Comparison of ENCODE assay signal across 19 cellular contexts in the genomic region with DNA sequence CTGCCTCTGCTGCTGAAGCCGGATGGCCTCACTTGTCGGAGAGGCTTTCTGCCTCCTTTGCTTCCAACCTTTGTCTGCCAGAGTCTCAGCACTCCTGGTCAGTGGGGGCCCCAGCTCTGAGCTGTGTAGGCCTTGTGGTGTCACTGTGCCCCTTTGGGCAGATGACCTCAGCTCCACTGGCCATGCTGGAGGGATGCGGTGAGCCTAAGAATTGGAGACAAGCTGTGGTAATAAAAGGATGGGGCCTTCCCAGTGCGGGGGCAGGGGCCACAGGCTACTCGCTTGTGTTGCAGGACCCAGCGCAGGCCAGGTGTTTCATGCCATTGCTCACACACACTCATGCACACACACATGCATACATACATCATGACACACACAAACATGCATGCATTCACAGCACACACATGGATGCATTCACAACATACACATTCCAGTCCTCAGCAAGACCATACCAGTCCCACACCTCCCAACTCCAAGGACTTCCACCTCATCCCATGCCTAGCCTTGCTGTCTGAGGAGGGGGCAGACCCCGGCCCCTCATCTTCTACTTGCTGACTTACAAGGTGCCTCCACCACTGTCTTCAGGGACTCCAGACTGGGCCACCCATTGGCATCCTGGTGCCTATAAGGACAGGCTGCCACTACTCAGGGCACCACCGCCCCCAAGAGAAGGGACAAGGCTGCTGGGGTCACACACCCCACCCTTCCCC.
DNase-seq lines count a peak whose midpoint lies in the region; ATAC-seq and TF ChIP-seq lines count a peak whose summit lies in the region.
"Had no signal": no experiment of that assay in that cellular context is flagged by ENCODE, and none has a peak within 500 bp of the region (broad histone marks: within the 10 kb centered on the region; RNA-seq: fewer than 3 reads in every experiment).

No MANE protein-coding gene starts in this region.

- no peak overlapping the region for H2AFZ ChIP-seq in HCT116 (ENCODE audit: low read depth, low read length, poor library complexity, severe bottlenecking)

- no peaks in the 10 kb centered on the region for H3K9me3 ChIP-seq in HCT116 (ENCODE audit: control insufficient read depth in 1 of 2, insufficient read depth in 1 of 2, low read depth in 1 of 2, low read length in 2 of 2)
- H3K9me3 ChIP-seq: SJSA1 had no signal

- peaks cover 8% of the 10 kb centered on the region for H3K36me3 Mint-ChIP-seq in activated T-helper 2 cell treated with anti-CD3 and anti-CD28 coated beads, Interferon-gamma antibody, Interleukin-2, Interleukin-4, amounts not matched to agents 10 μg/mL and 5 μg/mL and 100 μg/mL, durations not matched to agents 14 hours and 24 hours and 36 hours (ENCODE audit: low read depth)
- H3K36me3 Mint-ChIP-seq in natural killer cell, result no peaks in the 10 kb centered on the region
- H3K36me3 Mint-ChIP-seq: stimulated activated effector memory CD8-positive, alpha-beta T cell treated with anti-CD3 and anti-CD28 coated beads, Interleukin-12 subunit alpha, Interleukin-12 subunit beta, amount 100 ng/mL, for 72 hours; T-cell had no signal

- CTCF ChIA-PET in HCT116 (lab: Charles Lee), result no interaction called here

- H3K79me2 ChIP-seq in HCT116 (ENCODE audit: insufficient read depth, low read length), result no peaks in the 10 kb centered on the region

- TF ChIP-seq RAD21 in HCT116 (IDR thresholded peaks at IDR 0.05; ENCODE audit: low read depth), result peak; percentile 31; the same call in 1 of the 2 replicates

- no peaks in the 10 kb centered on the region for H3K36me3 ChIP-seq in HCT116 (ENCODE audit: control insufficient read depth in 1 of 2, insufficient read depth in 2 of 2, low read length in 2 of 2)
- H3K36me3 ChIP-seq: SJSA1 had no signal

- H3K9ac ChIP-seq in HCT116 (ENCODE audit: low read length), result no peak overlapping the region

- peak; percentile 13 for DNase-seq in AG20443 (ENCODE audit: low spot score)
- DNase-seq in HCT116 (ENCODE audit: low read depth, low spot score), result no peak
- DNase-seq in activated T-helper 2 cell treated with anti-CD3 and anti-CD28 coated beads, Interferon-gamma antibody, Interleukin-2, Interleukin-4, amounts not matched to agents 10 μg/mL and 5 μg/mL and 100 μg/mL, durations not matched to agents 14 hours and 24 hours and 36 hours (ENCODE audit: low spot score), result no peak
- no peak for DNase-seq in natural killer cell
- no peak for DNase-seq in NCI-H345 (lab: John Stamatoyannopoulos, UW)
- no peak for DNase-seq in NCI-H1048 (lab: John Stamatoyannopoulos, UW)
- no peak for DNase-seq in iPS-NIHi7 (ENCODE audit: extremely low spot score)
- no peak for DNase-seq in NCI-H1092 (lab: John Stamatoyannopoulos, UW)
- DNase-seq: activated CD4-positive, alpha-beta T cell treated with anti-CD3 and anti-CD28 coated beads for 1 hour; activated naive CD4-positive, alpha-beta T cell treated with anti-CD3 and anti-CD28 coated beads, Interleukin-2, amount 50 U/mL, for 16 hours; central memory CD4-positive, alpha-beta T cell; dorsolateral prefrontal cortex; mesendoderm; NCI-H2171 treated with DMSO at 0.1 percent for 48 hours; NCI-H524 treated with DMSO at 0.1 percent for 48 hours; T-cell had no signal

- no peak overlapping the region for H3K4me3 Mint-ChIP-seq in activated T-helper 2 cell treated with anti-CD3 and anti-CD28 coated beads, Interferon-gamma antibody, Interleukin-2, Interleukin-4, amounts not matched to agents 10 μg/mL and 5 μg/mL and 100 μg/mL, durations not matched to agents 14 hours and 24 hours and 36 hours (ENCODE audit: low read depth)
- H3K4me3 Mint-ChIP-seq in natural killer cell, result peak overlapping the region; percentile 32
- H3K4me3 Mint-ChIP-seq: stimulated activated effector memory CD8-positive, alpha-beta T cell treated with anti-CD3 and anti-CD28 coated beads, Interleukin-12 subunit alpha, Interleukin-12 subunit beta, amount 100 ng/mL, for 72 hours; T-cell had no signal

- H3K27me3 Mint-ChIP-seq in activated T-helper 2 cell treated with anti-CD3 and anti-CD28 coated beads, Interferon-gamma antibody, Interleukin-2, Interleukin-4, amounts not matched to agents 10 μg/mL and 5 μg/mL and 100 μg/mL, durations not matched to agents 14 hours and 24 hours and 36 hours (ENCODE audit: low read depth), result no peaks in the 10 kb centered on the region
- peaks cover under 1 to 7% of the 10 kb centered on the region in 2 donors for H3K27me3 Mint-ChIP-seq in natural killer cell (ENCODE audit: low read depth in 2 of 2)

- no peaks in the 10 kb centered on the region for H3K9me2 ChIP-seq in HCT116 (ENCODE audit: insufficient read depth)

- intact Hi-C loops in HCT116 (cut with micrococcal nuclease), result loop anchor here (5.0 kb wide), 2 partner anchors 158 to 263 kb away; no protein-coding TSS in a partner anchor
- intact Hi-C loops in activated T-helper 2 cell treated with anti-CD3 and anti-CD28 coated beads, Interferon-gamma antibody, Interleukin-2, Interleukin-4, amounts not matched to agents 10 μg/mL and 5 μg/mL and 100 μg/mL, durations not matched to agents 14 hours and 24 hours and 36 hours (cut with micrococcal nuclease), result loop anchor here (10.0 kb wide), 2 partner anchors 646 to 676 kb away; no protein-coding TSS in a partner anchor
- intact Hi-C loops in natural killer cell (cut with micrococcal nuclease), result loop anchor here (5.0 kb wide), 2 partner anchors 213 to 688 kb away; no protein-coding TSS in a partner anchor

- peaks cover 21 to 29% of the 10 kb centered on the region in 2 experiments for H3K4me1 ChIP-seq in HCT116 (ENCODE audit: control insufficient read depth in 1 of 2, insufficient read depth in 2 of 2, low read length in 2 of 2)

- H3K4me2 ChIP-seq in HCT116 (ENCODE audit: low read length), result no peak overlapping the region

- no peak overlapping the region for H3K4me3 ChIP-seq in HCT116 (replicated peaks in 1 of 2; ENCODE audit: low read depth in 1 of 2, low read length in 2 of 2)
- H3K4me3 ChIP-seq: dorsolateral prefrontal cortex, K562, SJSA1 had no signal

- no peak for TF ChIP-seq POLR2A in HCT116 (IDR thresholded peaks at IDR 0.05; ENCODE audit: borderline replicate concordance, extremely low read depth, insufficient read depth, insufficient read length)

- peak overlapping the region; percentile 91 for H3K27ac Mint-ChIP-seq in activated T-helper 2 cell treated with anti-CD3 and anti-CD28 coated beads, Interferon-gamma antibody, Interleukin-2, Interleukin-4, amounts not matched to agents 10 μg/mL and 5 μg/mL and 100 μg/mL, durations not matched to agents 14 hours and 24 hours and 36 hours
- peak overlapping the region in 1 of 2 donors; percentile 72 for H3K27ac Mint-ChIP-seq in natural killer cell
- H3K27ac Mint-ChIP-seq: T-cell had no signal

- POLR2A ChIA-PET in HCT116 (lab: Charles Lee), result no interaction called here

- no peak for ATAC-seq in HCT116
- ATAC-seq in natural killer cell, result peak in 1 of 3 donors; percentile 21
- ATAC-seq: K562; stimulated activated effector memory CD8-positive, alpha-beta T cell treated with anti-CD3 and anti-CD28 coated beads, Interleukin-12 subunit alpha, Interleukin-12 subunit beta, amount 100 ng/mL, for 72 hours; T-cell had no signal

- TF ChIP-seq CTCF in HCT116 (IDR thresholded peaks at IDR 0.05 in 2 of 3, conservative IDR thresholded peaks at IDR 0.05 in 1 of 3; ENCODE audit: borderline replicate concordance in 1 of 3, insufficient read depth in 1 of 3, low read depth in 2 of 3, low read length in 2 of 3) (no peak), natural killer cell (IDR thresholded peaks at IDR 0.05) (no peak)

- BruUV-seq in HCT116 (replicated peaks; lab: Mats Ljungman, UMichigan), result no TSS peak

- peaks cover 3% of the 10 kb centered on the region for H3K9me3 Mint-ChIP-seq in activated T-helper 2 cell treated with anti-CD3 and anti-CD28 coated beads, Interferon-gamma antibody, Interleukin-2, Interleukin-4, amounts not matched to agents 10 μg/mL and 5 μg/mL and 100 μg/mL, durations not matched to agents 14 hours and 24 hours and 36 hours
- H3K9me3 Mint-ChIP-seq in natural killer cell, result no peaks in the 10 kb centered on the region
- H3K9me3 Mint-ChIP-seq: stimulated activated effector memory CD8-positive, alpha-beta T cell treated with anti-CD3 and anti-CD28 coated beads, Interleukin-12 subunit alpha, Interleukin-12 subunit beta, amount 100 ng/mL, for 72 hours; T-cell had no signal

- no peaks in the 10 kb centered on the region for H3K27me3 ChIP-seq in HCT116 (ENCODE audit: insufficient read depth, low read length)
- H3K27me3 ChIP-seq: dorsolateral prefrontal cortex, SJSA1 had no signal

- H3K4me1 Mint-ChIP-seq in activated T-helper 2 cell treated with anti-CD3 and anti-CD28 coated beads, Interferon-gamma antibody, Interleukin-2, Interleukin-4, amounts not matched to agents 10 μg/mL and 5 μg/mL and 100 μg/mL, durations not matched to agents 14 hours and 24 hours and 36 hours (ENCODE audit: low read depth), result peaks cover 72% of the 10 kb centered on the region
- H3K4me1 Mint-ChIP-seq in natural killer cell, result peaks cover 37 to 47% of the 10 kb centered on the region in 2 donors

- no peak overlapping the region for H3K27ac ChIP-seq in HCT116 (ENCODE audit: low read depth, low read length)
- H3K27ac ChIP-seq: dorsolateral prefrontal cortex had no signal

- no peaks in the 10 kb centered on the region for H4K20me1 ChIP-seq in HCT116 (ENCODE audit: insufficient read depth)

- RAD21 ChIA-PET in HCT116 (lab: Charles Lee; ENCODE audit: low non-redundant PET in 1 of 2, low total read pairs in 2 of 2, uncharacterized antibody in 2 of 2, unreplicated experiment in 2 of 2), result no interaction called here

TF ChIP-seq in HCT116, 20 proteins besides CTCF, POLR2A, EP300 and RAD21 (continues in another document):
- TF ChIP-seq SRF (IDR thresholded peaks at IDR 0.05; ENCODE audit: low read depth) (no peak), CBX3 (IDR thresholded peaks at IDR 0.05; ENCODE audit: low read depth) (no peak), YY1 (IDR thresholded peaks at IDR 0.05; ENCODE audit: extremely low read depth, insufficient replicate concordance, low read depth, low read length) (no peak), FOSL1 (IDR thresholded peaks at IDR 0.05; ENCODE audit: low read depth) (no peak)
